Comparison of ENCODE assay signal across 19 cellular contexts in genomic region chr12:124448241-124448954, GRCh38.
"Had no signal": no experiment of that assay in that cellular context is flagged by ENCODE, and none has a peak within 500 bp of the region (broad histone marks: within the 10 kb centered on the region; RNA-seq: fewer than 3 reads in every experiment).

No MANE protein-coding gene starts in this region.

- H3K27me3 ChIP-seq: foreskin keratinocyte, upper lobe of left lung had no signal

- DNase-seq: activated CD4-positive, alpha-beta T cell treated with anti-CD3 and anti-CD28 coated beads for 36 hours; activated CD8-positive, alpha-beta T cell treated with anti-CD3 and anti-CD28 coated beads for 36 hours; activated effector memory CD4-positive, alpha-beta T cell treated with Interleukin-2 at 50 U/mL for 16 hours; activated T-cell treated with anti-CD3 and anti-CD28 coated beads, Interleukin-2, amount 50 U/mL, for 4 hours; cerebellar nuclear complex; effector memory CD4-positive, alpha-beta T cell; foreskin keratinocyte; head of caudate nucleus; naive thymus-derived CD4-positive, alpha-beta T cell; nucleus accumbens; stimulated activated naive CD8-positive, alpha-beta T cell treated with anti-CD3 and anti-CD28 coated beads, Interleukin-15, amount 100 ng/mL, for 72 hours; upper lobe of left lung; WERI-Rb-1 had no signal

- H3K4me3 ChIP-seq: prostate gland, smooth muscle cell, upper lobe of left lung had no signal

- H3K36me3 ChIP-seq: prostate gland had no signal

- H3K27ac ChIP-seq: foreskin keratinocyte, prostate gland, upper lobe of left lung, WERI-Rb-1 had no signal

- H3K4me3 Mint-ChIP-seq: activated CD4-positive, alpha-beta T cell treated with anti-CD3 and anti-CD28 coated beads for 36 hours; activated CD8-positive, alpha-beta T cell treated with anti-CD3 and anti-CD28 coated beads for 36 hours; activated naive CD8-positive, alpha-beta T cell; activated T-cell treated with anti-CD3 and anti-CD28 coated beads, Interleukin-2, amount 50 U/mL, for 4 hours; dendritic cell treated with granulocyte-macrophage colony-stimulating factor and Interleukin-4, amounts not matched to agents 40 ng/mL and 50 ng/mL, for 4 days; stimulated activated naive CD8-positive, alpha-beta T cell treated with anti-CD3 and anti-CD28 coated beads, Interleukin-15, amount 100 ng/mL, for 72 hours had no signal

- H3K9me3 Mint-ChIP-seq: activated CD8-positive, alpha-beta T cell treated with anti-CD3 and anti-CD28 coated beads for 36 hours; activated T-cell treated with anti-CD3 and anti-CD28 coated beads, Interleukin-2, amount 50 U/mL, for 4 hours; dendritic cell treated with granulocyte-macrophage colony-stimulating factor and Interleukin-4, amounts not matched to agents 40 ng/mL and 50 ng/mL, for 4 days; stimulated activated naive CD8-positive, alpha-beta T cell treated with anti-CD3 and anti-CD28 coated beads, Interleukin-15, amount 100 ng/mL, for 72 hours had no signal

- H3K4me1 ChIP-seq: foreskin keratinocyte had no signal

- H3K27me3 Mint-ChIP-seq: activated CD4-positive, alpha-beta T cell treated with anti-CD3 and anti-CD28 coated beads for 36 hours; activated CD8-positive, alpha-beta T cell treated with anti-CD3 and anti-CD28 coated beads for 36 hours; activated naive CD8-positive, alpha-beta T cell; dendritic cell treated with granulocyte-macrophage colony-stimulating factor and Interleukin-4, amounts not matched to agents 40 ng/mL and 50 ng/mL, for 4 days; naive thymus-derived CD4-positive, alpha-beta T cell; stimulated activated naive CD8-positive, alpha-beta T cell treated with anti-CD3 and anti-CD28 coated beads, Interleukin-15, amount 100 ng/mL, for 72 hours had no signal

- H3K27ac Mint-ChIP-seq: activated CD4-positive, alpha-beta T cell treated with anti-CD3 and anti-CD28 coated beads for 36 hours; activated CD8-positive, alpha-beta T cell treated with anti-CD3 and anti-CD28 coated beads for 36 hours; activated naive CD8-positive, alpha-beta T cell; dendritic cell treated with granulocyte-macrophage colony-stimulating factor and Interleukin-4, amounts not matched to agents 40 ng/mL and 50 ng/mL, for 4 days; stimulated activated naive CD8-positive, alpha-beta T cell treated with anti-CD3 and anti-CD28 coated beads, Interleukin-15, amount 100 ng/mL, for 72 hours had no signal

- H3K9me3 ChIP-seq: prostate gland, upper lobe of left lung had no signal

- ATAC-seq: activated CD4-positive, alpha-beta T cell treated with anti-CD3 and anti-CD28 coated beads for 36 hours; activated CD8-positive, alpha-beta T cell treated with anti-CD3 and anti-CD28 coated beads for 36 hours; activated T-cell treated with anti-CD3 and anti-CD28 coated beads, Interleukin-2, amount 50 U/mL, for 4 hours; foreskin keratinocyte; naive thymus-derived CD4-positive, alpha-beta T cell; right cardiac atrium; SK-N-SH treated with all-trans-retinoic acid at 6 μM for 48 hours; stimulated activated naive CD8-positive, alpha-beta T cell treated with anti-CD3 and anti-CD28 coated beads, Interleukin-15, amount 100 ng/mL, for 72 hours had no signal
